Comparison of ENCODE assay signal across 11 cellular contexts in the genomic region with DNA sequence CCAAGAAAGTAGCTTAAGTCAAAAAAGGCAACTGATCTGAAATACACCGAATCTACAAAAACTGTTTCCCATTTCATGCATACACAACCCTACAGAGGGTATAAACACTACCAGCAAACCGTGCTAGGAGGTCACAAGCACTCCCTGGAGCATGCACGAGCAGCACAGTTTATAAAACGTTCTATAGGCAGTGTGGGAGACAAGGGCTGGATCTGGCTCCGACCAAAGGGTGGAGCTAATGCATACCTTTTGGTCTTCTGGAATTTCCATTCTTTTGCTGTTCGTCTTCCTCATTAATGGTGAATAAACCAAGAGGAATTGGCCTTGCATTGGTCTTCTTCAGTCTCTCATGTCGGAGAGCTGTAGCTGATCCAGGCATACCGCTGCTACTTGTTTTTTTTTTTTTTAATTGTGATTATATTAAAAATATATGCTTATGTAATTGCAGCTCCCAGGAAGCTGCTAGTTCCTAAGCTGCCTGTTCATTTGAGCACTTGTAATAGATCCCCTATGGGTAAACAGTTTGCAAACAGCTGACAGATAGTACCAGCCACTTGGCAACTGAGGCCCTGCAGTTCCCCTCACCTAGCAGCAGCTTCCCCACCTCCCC. TPM values are rescaled to one million over a fixed set of nuclear protein-coding genes. Genes with fewer than 3 reads are reported as not detected.
A peak's percentile ranks its signal among the peaks of the same experiment; 100 is the strongest.
DNase-seq lines count a peak whose midpoint lies in the region; ATAC-seq and TF ChIP-seq lines count a peak whose summit lies in the region.
"Had no signal": no experiment of that assay in that cellular context is flagged by ENCODE, and none has a peak within 500 bp of the region (broad histone marks: within the 10 kb centered on the region; RNA-seq: fewer than 3 reads in every experiment).

No MANE protein-coding gene starts in this region.

- H3K27ac ChIP-seq in angular gyrus (ENCODE audit: low read depth, low read length) (peak overlapping the region; percentile 97), PC-9 (no peak overlapping the region), spleen (no peak overlapping the region)

- H3K36me3 ChIP-seq in PC-9 (ENCODE audit: low read depth) (no peaks in the 10 kb centered on the region), spleen (no peaks in the 10 kb centered on the region)

- intact Hi-C loops in PC-9 (cut with micrococcal nuclease; ENCODE audit: unreplicated experiment), result no loop called here
- intact Hi-C loops in spleen (cut with DNase I; ENCODE audit: low total_unique reads), result no loop called here

- no peaks in the 10 kb centered on the region for H3K36me3 Mint-ChIP-seq in activated T-helper 17 cell treated with anti-CD3 and anti-CD28 coated beads, Interleukin-2, amount 50 U/mL, for 72 hours (ENCODE audit: low read depth)

- H2AFZ ChIP-seq in PC-9, result no peak overlapping the region

- no peak overlapping the region for H3K4me3 ChIP-seq in PC-9
- no peak overlapping the region for H3K4me3 ChIP-seq in spleen

- H3K27me3 Mint-ChIP-seq in activated T-helper 17 cell treated with anti-CD3 and anti-CD28 coated beads, Interleukin-2, amount 50 U/mL, for 72 hours, result peaks cover 8% of the 10 kb centered on the region

- H3K27me3 ChIP-seq in PC-9 (ENCODE audit: insufficient read depth, low read depth) (no peaks in the 10 kb centered on the region), spleen (replicated peaks in 1 of 7) (no peaks in the 10 kb centered on the region)

- ATAC-seq in HG02610 (IDR thresholded peaks at IDR 0.05; ENCODE audit: unreplicated experiment), result no peak
- ATAC-seq in activated T-helper 17 cell treated with anti-CD3 and anti-CD28 coated beads, Interleukin-2, amount 50 U/mL, for 72 hours (replicated peaks), result no peak

- no peak overlapping the region for H3K4me3 Mint-ChIP-seq in activated T-helper 17 cell treated with anti-CD3 and anti-CD28 coated beads, Interleukin-2, amount 50 U/mL, for 72 hours
- H3K4me3 Mint-ChIP-seq: central memory CD8-positive, alpha-beta T cell had no signal

- 30 to 44% (median 42%) methylated on average over 8 of the region's 8 CpGs for WGBS in spleen, 5 donors

- BruUV-seq in PC-9 (replicated peaks; lab: Mats Ljungman, UMichigan), result no TSS peak

- no peak overlapping the region for H3K27ac Mint-ChIP-seq in activated T-helper 17 cell treated with anti-CD3 and anti-CD28 coated beads, Interleukin-2, amount 50 U/mL, for 72 hours
- H3K27ac Mint-ChIP-seq: nephron progenitor cell had no signal

- POLR2A ChIA-PET in PC-9 (lab: Charles Lee; ENCODE audit: unreplicated experiment), result interaction anchor here (0.5 to 0.6 kb wide), 2 partner anchors 251 to 318 kb away, joined by 4 to 12 read pairs; no protein-coding TSS in a partner anchor

- H3K4me1 ChIP-seq in PC-9 (replicated peaks; ENCODE audit: insufficient read depth) (0 out of 2 replicates have a peak, but pooled peaks cover 7% of the 10 kb centered on the region), spleen (peaks cover 0 to 24% (median 12%) of the 10 kb centered on the region in 6 donors)

- no peaks in the 10 kb centered on the region for H3K9me3 ChIP-seq in PC-9 (ENCODE audit: insufficient read depth, low read depth)
- no peaks in the 10 kb centered on the region for H3K9me3 ChIP-seq in spleen

- no peaks in the 10 kb centered on the region for H3K9me3 Mint-ChIP-seq in activated T-helper 17 cell treated with anti-CD3 and anti-CD28 coated beads, Interleukin-2, amount 50 U/mL, for 72 hours
- H3K9me3 Mint-ChIP-seq: central memory CD8-positive, alpha-beta T cell; nephron progenitor cell had no signal

- peaks cover 6% of the 10 kb centered on the region for H3K4me1 Mint-ChIP-seq in activated T-helper 17 cell treated with anti-CD3 and anti-CD28 coated beads, Interleukin-2, amount 50 U/mL, for 72 hours

- CTCF ChIA-PET in PC-9 (lab: Charles Lee), result no interaction called here

- H3F3A ChIP-seq in PC-9 (ENCODE audit: insufficient read depth, low read depth), result no peaks in the 10 kb centered on the region

- DNase-seq in Daoy (ENCODE audit: low read depth), result peak; percentile 18
- DNase-seq in NCI-H1930 (lab: John Stamatoyannopoulos, UW), result peak; percentile 16 to 20
- peak; percentile 69 for DNase-seq in midbrain (lab: John Stamatoyannopoulos, UW)
- DNase-seq in PC-9, result no peak
- DNase-seq in spleen, result no peak
- DNase-seq: Karpas-422 had no signal

- TF ChIP-seq CTCF in PC-9 (conservative IDR thresholded peaks at IDR 0.05) (no peak), spleen (IDR thresholded peaks at IDR 0.05 in 8 of 11, conservative IDR thresholded peaks at IDR 0.05 in 3 of 11) (no peak)

- no peak for TF ChIP-seq POLR2A in spleen (IDR thresholded peaks at IDR 0.05)

- peaks cover 64% of the 10 kb centered on the region for H3K79me2 ChIP-seq in PC-9 (ENCODE audit: low read depth)

- peaks cover 14% of the 10 kb centered on the region for H4K20me1 ChIP-seq in PC-9 (ENCODE audit: insufficient read depth)

- no peaks in the 10 kb centered on the region for H3K9me2 ChIP-seq in PC-9 (ENCODE audit: insufficient read depth)

- H3K4me2 ChIP-seq in PC-9, result no peak overlapping the region

RNA-seq across cellular contexts. Expression of a gene that starts 24.5 kb away (rescaled TPM):
- total RNA-seq in Daoy (2014; rRNA removed; shearing (Covaris generic)), result 0.95 and 1.1 TPM in 2 replicates
- 27.5 and 33.7 TPM in 2 replicates for total RNA-seq in PC-9 (2021)
- total RNA-seq in spleen, result 1 to 10 TPM; 1.3 to 4.9 (median 3.3) TPM
- 1 to 10 TPM in 1 of 3 donors, under 1 TPM in 2; 0.67 to 1.4 (median 0.74) TPM for polyA plus RNA-seq in spleen
- 1 to 10 TPM in 1 of 2 donors, under 1 TPM in 1; 0.76 to 1.2 TPM for total RNA-seq in activated T-helper 17 cell treated with anti-CD3 and anti-CD28 coated beads, Interleukin-2, amount 50 U/mL, for 72 hours

Comparison
In these comparisons a context has a peak if more than half of its experiments do, and no peak if none do; other contexts are left out.
1. DNase-seq: peak in Daoy (single experiment), NCI-H1930 (2 of 2) and midbrain (single experiment); none in PC-9 (0 of 2) and spleen (single experiment).